In the genomic region with DNA sequence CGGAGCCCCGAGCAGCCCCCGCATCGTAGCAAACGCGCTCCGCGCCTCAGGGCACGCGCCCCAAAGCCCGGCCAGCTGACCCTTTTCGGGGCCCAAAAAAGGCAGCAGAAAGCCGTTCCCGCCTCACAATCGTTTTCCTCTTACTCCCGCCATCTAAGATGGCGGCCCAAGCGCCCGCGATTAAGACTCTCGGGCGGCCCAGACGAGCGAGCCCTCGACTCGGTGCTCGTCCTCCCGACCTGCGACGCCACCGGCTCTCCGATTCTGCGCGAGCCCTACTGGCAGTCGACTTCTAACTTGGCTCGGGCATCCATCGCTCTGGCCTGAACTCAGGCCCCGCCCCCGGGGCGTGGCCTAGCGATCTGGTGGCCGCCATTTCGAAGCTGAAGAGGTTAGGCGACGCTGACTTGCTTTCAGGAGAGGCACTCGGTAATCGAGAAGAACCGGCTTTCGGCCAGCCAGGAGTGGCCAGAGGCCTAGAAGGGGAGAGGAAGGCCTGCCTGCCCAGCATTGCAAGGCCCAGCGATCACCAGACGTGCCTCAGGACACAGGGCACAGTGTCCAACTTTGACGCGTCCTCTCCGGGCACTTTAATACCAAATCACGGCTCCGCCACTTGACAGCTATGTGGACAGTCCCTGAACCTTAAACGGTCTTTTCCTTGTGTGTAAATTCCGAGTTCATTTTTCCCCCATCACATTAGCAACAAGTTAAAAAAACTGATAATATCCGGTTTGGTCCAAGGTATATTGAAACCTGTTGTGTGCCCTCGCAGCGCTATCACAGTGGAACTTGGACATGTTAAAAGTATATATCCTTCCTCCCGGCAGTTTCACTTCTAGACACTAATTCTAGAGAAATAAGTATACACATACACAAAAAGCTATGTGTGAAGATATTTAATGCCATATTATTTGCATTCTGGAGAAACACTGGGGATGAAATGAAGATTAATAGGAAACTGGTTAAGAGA, we compare ENCODE assay signal across 1 cellular context.
A peak's percentile ranks its signal among the peaks of the same experiment; 100 is the strongest.
TF ChIP-seq lines count a peak whose summit lies in the region.

A gene (minus strand): TSS at position 182 of the 973 bp plus-strand sequence. CDS start 45,396 bp downstream, outside the sequence.

TF ChIP-seq in HCT116, 20 proteins besides CTCF, POLR2A, EP300 and RAD21 (continued from another document):
- TF ChIP-seq, protein P1, sequence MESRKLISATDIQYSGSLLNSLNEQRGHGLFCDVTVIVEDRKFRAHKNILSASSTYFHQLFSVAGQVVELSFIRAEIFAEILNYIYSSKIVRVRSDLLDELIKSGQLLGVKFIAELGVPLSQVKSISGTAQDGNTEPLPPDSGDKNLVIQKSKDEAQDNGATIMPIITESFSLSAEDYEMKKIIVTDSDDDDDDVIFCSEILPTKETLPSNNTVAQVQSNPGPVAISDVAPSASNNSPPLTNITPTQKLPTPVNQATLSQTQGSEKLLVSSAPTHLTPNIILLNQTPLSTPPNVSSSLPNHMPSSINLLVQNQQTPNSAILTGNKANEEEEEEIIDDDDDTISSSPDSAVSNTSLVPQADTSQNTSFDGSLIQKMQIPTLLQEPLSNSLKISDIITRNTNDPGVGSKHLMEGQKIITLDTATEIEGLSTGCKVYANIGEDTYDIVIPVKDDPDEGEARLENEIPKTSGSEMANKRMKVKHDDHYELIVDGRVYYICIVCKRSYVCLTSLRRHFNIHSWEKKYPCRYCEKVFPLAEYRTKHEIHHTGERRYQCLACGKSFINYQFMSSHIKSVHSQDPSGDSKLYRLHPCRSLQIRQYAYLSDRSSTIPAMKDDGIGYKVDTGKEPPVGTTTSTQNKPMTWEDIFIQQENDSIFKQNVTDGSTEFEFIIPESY (IDR thresholded peaks at IDR 0.05; ENCODE audit: extremely low read depth, insufficient replicate concordance, low read length) = peak; percentile 81
- TF ChIP-seq TCF7L2 (IDR thresholded peaks at IDR 0.05; ENCODE audit: borderline replicate concordance, extremely low read depth, insufficient read depth, insufficient read length) = peak; percentile 47
- peak; percentile 51; the same call in 1 of the 2 replicates for TF ChIP-seq FOSL1 (IDR thresholded peaks at IDR 0.05; ENCODE audit: low read depth)
- TF ChIP-seq EGR1 (IDR thresholded peaks at IDR 0.05; ENCODE audit: low read depth) = peak; percentile 52
- TF ChIP-seq SP1 (IDR thresholded peaks at IDR 0.05; ENCODE audit: low read depth) = peak; percentile 90
- no peak for TF ChIP-seq CEBPB (IDR thresholded peaks at IDR 0.05; ENCODE audit: low read depth)
- no peak for TF ChIP-seq ELF1 (IDR thresholded peaks at IDR 0.05; ENCODE audit: borderline replicate concordance, low read depth)
- TF ChIP-seq, protein P2, sequence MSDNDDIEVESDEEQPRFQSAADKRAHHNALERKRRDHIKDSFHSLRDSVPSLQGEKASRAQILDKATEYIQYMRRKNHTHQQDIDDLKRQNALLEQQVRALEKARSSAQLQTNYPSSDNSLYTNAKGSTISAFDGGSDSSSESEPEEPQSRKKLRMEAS (IDR thresholded peaks at IDR 0.05) = peak; percentile 73
- TF ChIP-seq ZNF274 (IDR thresholded peaks at IDR 0.05; ENCODE audit: low read depth, low read length) = no peak
- TF ChIP-seq EZH2 (IDR thresholded peaks at IDR 0.05) = no peak
- peak; percentile 97 for TF ChIP-seq POLR2AphosphoS5 (IDR thresholded peaks at IDR 0.05; ENCODE audit: low read depth, low read length)
- TF ChIP-seq CBX3 (IDR thresholded peaks at IDR 0.05; ENCODE audit: low read depth) = peak; percentile 90
